28 cellular contexts compared by ENCODE assay signal in the genomic region with DNA sequence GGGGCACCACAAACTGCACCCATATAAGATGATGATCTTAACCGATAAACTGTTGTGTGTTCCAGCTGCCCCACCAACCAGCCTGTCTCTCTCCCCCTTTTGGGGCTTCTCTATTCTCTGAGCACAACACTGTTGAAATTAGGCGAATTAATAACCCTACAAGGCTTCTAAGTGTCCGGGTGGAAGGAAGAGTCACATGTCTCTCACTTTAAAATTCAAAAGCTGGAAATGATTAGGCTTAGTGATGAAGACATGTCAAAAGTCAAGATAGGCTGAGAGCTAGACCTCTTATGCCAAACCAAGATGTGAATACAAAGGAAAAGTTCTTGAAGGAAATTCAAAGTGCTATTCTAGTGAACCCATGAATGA.
"Had no signal": no experiment of that assay in that cellular context is flagged by ENCODE, and none has a peak within 500 bp of the region (broad histone marks: within the 10 kb centered on the region; RNA-seq: fewer than 3 reads in every experiment).

No MANE protein-coding gene starts in this region.

- DNase-seq: naive thymus-derived CD8-positive, alpha-beta T cell; nephron progenitor cell; nucleus accumbens; pancreas; retina; right lobe of liver; spleen; stimulated activated CD4-positive, alpha-beta T cell treated with anti-CD3 and anti-CD28 coated beads, Interleukin-12 subunit alpha, Interleukin-12 subunit beta, amount 100 ng/mL, for 4 hours; stimulated activated CD4-positive, alpha-beta T cell treated with anti-CD3 and anti-CD28 coated beads, Interleukin-1b, Interleukin-23, amount 100 ng/mL, for 48 hours; stimulated activated CD4-positive, alpha-beta T cell treated with anti-CD3 and anti-CD28 coated beads, Interleukin-4, amount 100 ng/mL, for 1 hour; stimulated activated CD4-positive, alpha-beta T cell treated with anti-CD3 and anti-CD28 coated beads, Interleukin-4, amount 100 ng/mL, for 4 hours; stimulated activated CD8-positive, alpha-beta memory T cell treated with anti-CD3 and anti-CD28 coated beads, Interleukin-4, amount 100 ng/mL, for 48 hours; stimulated activated naive CD4-positive, alpha-beta T cell; stimulated activated naive CD8-positive, alpha-beta T cell treated with anti-CD3 and anti-CD28 coated beads, Interleukin-15, amount 100 ng/mL, for 72 hours; stimulated activated naive CD8-positive, alpha-beta T cell treated with anti-CD3 and anti-CD28 coated beads, Interleukin-15, Interleukin-2, amounts not matched to agents 100 U/mL and 50 U/mL, for 24 hours; substantia nigra; testis; tibial artery; transverse colon; upper lobe of right lung; uterus had no signal

- H3K4me1 ChIP-seq: pancreas, prostate gland, right lobe of liver, spleen, suprapubic skin, testis, tibial artery, transverse colon, upper lobe of right lung, uterus had no signal

- H3K27ac ChIP-seq: neutrophil, pancreas, prostate gland, right lobe of liver, skin epidermis, spleen, suprapubic skin, testis, tibial artery, transverse colon, upper lobe of right lung, uterus had no signal

- H3K4me3 ChIP-seq: pancreas, prostate gland, right lobe of liver, skin epidermis, smooth muscle cell, spleen, suprapubic skin, testis, tibial artery, transverse colon, upper lobe of right lung, uterus had no signal

- H3K36me3 ChIP-seq: neutrophil, pancreas, prostate gland, right lobe of liver, spleen, suprapubic skin, tibial artery, transverse colon, upper lobe of right lung, uterus had no signal

- ATAC-seq: naive thymus-derived CD8-positive, alpha-beta T cell; natural killer cell treated with Interleukin-12 subunit alpha and Interleukin-12 subunit beta and Interleukin-15 and Interleukin-18, amount 100 ng/mL, for 72 hours; pancreas; right lobe of liver; stimulated activated memory B cell treated with anti-CD40 and anti-IgM and Interleukin-4, amounts not matched to agents 10 μg/mL and 1 μg/mL and 100 μg/mL, for 72 hours; stimulated activated naive CD8-positive, alpha-beta T cell treated with anti-CD3 and anti-CD28 coated beads, Interleukin-15, amount 100 ng/mL, for 72 hours; stimulated activated naive CD8-positive, alpha-beta T cell treated with anti-CD3 and anti-CD28 coated beads, Interleukin-15, Interleukin-2, amounts not matched to agents 100 U/mL and 50 U/mL, for 24 hours; upper lobe of right lung had no signal

- H3K27me3 ChIP-seq: neutrophil, pancreas, right lobe of liver, spleen, suprapubic skin, testis, tibial artery, transverse colon, upper lobe of right lung, uterus had no signal

- H3K9me3 ChIP-seq: neutrophil, pancreas, prostate gland, right lobe of liver, spleen, suprapubic skin, testis, tibial artery, transverse colon, upper lobe of right lung, uterus had no signal
